10 cellular contexts compared by ENCODE assay signal in genomic region chr3:153210116-153210515, GRCh38. TPM values are rescaled to one million over a fixed set of nuclear protein-coding genes. Genes with fewer than 3 reads are reported as not detected.
DNase-seq lines count a peak whose midpoint lies in the region; ATAC-seq and TF ChIP-seq lines count a peak whose summit lies in the region.
"Had no signal": no experiment of that assay in that cellular context is flagged by ENCODE, and none has a peak within 500 bp of the region (broad histone marks: within the 10 kb centered on the region; RNA-seq: fewer than 3 reads in every experiment).

No MANE protein-coding gene starts in this region.

- no peak overlapping the region for H3K27ac Mint-ChIP-seq in activated CD8-positive, alpha-beta T cell treated with anti-CD3 and anti-CD28 coated beads, Interleukin-2, amount 10 ng/mL, durations not matched to agents 7 days and 5 days

- POLR2A ChIA-PET in HEK293 (lab: Yijun Ruan, JAX) = no interaction called here
- POLR2A ChIA-PET in activated CD8-positive, alpha-beta T cell treated with anti-CD3 and anti-CD28 coated beads, Interleukin-2, amount 10 ng/mL, durations not matched to agents 7 days and 5 days (lab: Charles Lee) = no interaction called here

- no peaks in the 10 kb centered on the region for H3K9me3 ChIP-seq in HEK293 (ENCODE audit: control insufficient read depth, insufficient read depth, low read depth, low read length)

- DNase-seq in AML-193 (lab: John Stamatoyannopoulos, UW) (peak; percentile 82 to 88), inferior parietal cortex (ENCODE audit: extremely low spot score) (peak; percentile 11), SW480 (ENCODE audit: low spot score) (no peak), substantia nigra (lab: John Stamatoyannopoulos, UW) (no peak), DMS79 treated with DMSO at 0.1 percent for 48 hours (lab: John Stamatoyannopoulos, UW) (no peak)
- peak; percentile 27 for DNase-seq in activated CD8-positive, alpha-beta T cell treated with anti-CD3 and anti-CD28 coated beads, Interleukin-2, amount 10 ng/mL, durations not matched to agents 7 days and 5 days
- DNase-seq: NCI-H748 treated with DMSO at 0.1 percent for 48 hours, occipital lobe had no signal

- H3K36me3 ChIP-seq in HEK293 (ENCODE audit: control insufficient read depth in 2 of 2, insufficient read depth in 1 of 2, low read length in 2 of 2) = no peaks in the 10 kb centered on the region

- H3K4me3 Mint-ChIP-seq in activated CD8-positive, alpha-beta T cell treated with anti-CD3 and anti-CD28 coated beads, Interleukin-2, amount 10 ng/mL, durations not matched to agents 7 days and 5 days = no peak overlapping the region

- H3K4me1 ChIP-seq in HEK293 (ENCODE audit: control insufficient read depth, insufficient read depth, low read length) = no peaks in the 10 kb centered on the region

- TF ChIP-seq CTCF in HEK293 (tag by site-specific recombination; IDR thresholded peaks at IDR 0.05) = no peak

- H3K9me3 Mint-ChIP-seq in activated CD8-positive, alpha-beta T cell treated with anti-CD3 and anti-CD28 coated beads, Interleukin-2, amount 10 ng/mL, durations not matched to agents 7 days and 5 days (ENCODE audit: insufficient read depth) = no peaks in the 10 kb centered on the region

- H3K36me3 Mint-ChIP-seq in activated CD8-positive, alpha-beta T cell treated with anti-CD3 and anti-CD28 coated beads, Interleukin-2, amount 10 ng/mL, durations not matched to agents 7 days and 5 days (ENCODE audit: low read depth) = no peaks in the 10 kb centered on the region

- CTCF ChIA-PET in HEK293 (lab: Yijun Ruan, JAX) = no interaction called here
- CTCF ChIA-PET in activated CD8-positive, alpha-beta T cell treated with anti-CD3 and anti-CD28 coated beads, Interleukin-2, amount 10 ng/mL, durations not matched to agents 7 days and 5 days (lab: Charles Lee) = interaction anchor here (0.9 to 2.1 kb wide), 5 partner anchors 11 to 80 kb away, joined by 3 to 6 read pairs (median 3); no protein-coding TSS in a partner anchor

- no peak overlapping the region for H3K4me3 ChIP-seq in HEK293 (ENCODE audit: low read depth, low read length)

- H3K4me1 Mint-ChIP-seq in activated CD8-positive, alpha-beta T cell treated with anti-CD3 and anti-CD28 coated beads, Interleukin-2, amount 10 ng/mL, durations not matched to agents 7 days and 5 days (ENCODE audit: low read depth) = peaks cover 15% of the 10 kb centered on the region

- H3K27me3 Mint-ChIP-seq in activated CD8-positive, alpha-beta T cell treated with anti-CD3 and anti-CD28 coated beads, Interleukin-2, amount 10 ng/mL, durations not matched to agents 7 days and 5 days (ENCODE audit: low read depth) = no peaks in the 10 kb centered on the region

- ATAC-seq in activated CD8-positive, alpha-beta T cell treated with anti-CD3 and anti-CD28 coated beads, Interleukin-2, amount 10 ng/mL, durations not matched to agents 7 days and 5 days = peak; percentile 51
- no peak for ATAC-seq in GM21360 (IDR thresholded peaks at IDR 0.05; ENCODE audit: unreplicated experiment)

- no peak overlapping the region for H3K27ac ChIP-seq in HEK293 (ENCODE audit: extremely low read depth, low read depth, low read length)
- no peak overlapping the region for H3K27ac ChIP-seq in substantia nigra (ENCODE audit: low read depth, low read length, poor library complexity, severe bottlenecking)

TF ChIP-seq in HEK293, 187 proteins besides CTCF, POLR2A, EP300 and RAD21:
- TF ChIP-seq MEIS1 (CRISPR knock-in tag; IDR thresholded peaks at IDR 0.05; ENCODE audit: borderline replicate concordance) (no peak), GLI2 (tag by site-specific recombination; IDR thresholded peaks at IDR 0.05; ENCODE audit: borderline replicate concordance, low read depth) (no peak), ZNF121 (tag by site-specific recombination; IDR thresholded peaks at IDR 0.05) (no peak), WT1 (tag by site-specific recombination; IDR thresholded peaks at IDR 0.05) (no peak), PRDM1 (tag by site-specific recombination; IDR thresholded peaks at IDR 0.05) (no peak), ZNF362 (tag by site-specific recombination; IDR thresholded peaks at IDR 0.05) (0 out of 2 replicates have a peak, but pooled peaks have one; percentile 30)
TF ChIP-seq in HEK293: peak in this region for 1.

RNA-seq across cellular contexts. Expression of gene RAP2B, which starts 48.1 kb away (rescaled TPM):
- total RNA-seq in activated CD8-positive, alpha-beta T cell treated with anti-CD3 and anti-CD28 coated beads, Interleukin-2, amount 10 ng/mL, durations not matched to agents 7 days and 5 days = 10 to 100 TPM; 16.6 to 17.2 TPM

Comparison
In these comparisons a context has a peak if more than half of its experiments do, and no peak if none do; other contexts are left out.
1. DNase-seq: peak in AML-193 (2 of 2), activated CD8-positive, alpha-beta T cell treated with anti-CD3 and anti-CD28 coated beads, Interleukin-2, amount 10 ng/mL, durations not matched to agents 7 days and 5 days (single experiment) and inferior parietal cortex (single experiment); none in SW480 (single experiment), substantia nigra (0 of 49) and DMS79 treated with DMSO at 0.1 percent for 48 hours (single experiment).